ENCODE assay signal across 22 cellular contexts in the genomic region with DNA sequence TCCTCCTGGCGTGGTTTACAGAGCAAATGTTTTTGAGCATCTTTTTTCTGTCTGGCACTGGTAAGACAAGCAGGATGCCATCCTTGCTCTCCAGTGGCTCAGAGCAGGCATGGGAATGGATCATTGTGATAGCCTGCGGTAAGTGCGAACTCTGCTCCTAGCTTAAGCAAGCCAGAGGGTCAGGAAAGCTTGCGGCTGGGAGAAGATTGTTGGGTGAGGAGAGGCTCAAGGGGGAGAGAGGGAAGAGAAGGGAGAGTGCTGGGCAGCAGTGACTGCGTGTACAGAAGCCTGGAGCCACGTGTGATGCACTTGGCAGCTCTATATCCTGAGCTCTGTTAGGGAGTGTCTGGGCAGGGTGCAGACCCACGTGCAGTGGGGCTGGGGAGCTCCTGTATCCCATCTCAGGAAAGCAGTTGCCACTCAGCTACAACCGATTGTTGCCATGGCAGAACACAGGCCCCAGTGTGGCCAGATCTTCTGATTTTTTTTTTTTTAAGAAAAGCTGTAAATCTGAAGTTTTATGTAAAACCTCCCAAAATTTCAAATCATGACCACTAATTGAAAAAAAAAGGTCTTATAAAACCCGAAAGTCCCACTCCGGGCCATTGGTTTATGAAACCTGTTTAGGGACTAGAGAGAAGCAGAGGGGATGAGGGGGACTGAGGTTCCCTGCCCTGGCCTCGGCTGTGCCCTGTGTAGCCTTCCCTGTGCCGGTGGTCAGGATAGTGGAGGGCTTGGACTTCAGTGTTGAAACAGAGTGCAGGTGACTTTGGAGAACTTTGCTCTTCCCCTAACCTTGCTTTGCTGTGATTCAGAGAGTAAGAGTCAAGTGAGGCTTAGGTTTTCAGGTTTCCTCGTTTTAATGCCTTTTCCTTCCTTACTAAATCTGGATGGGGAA.
"Had no signal": no experiment of that assay in that cellular context is flagged by ENCODE, and none has a peak within 500 bp of the region (broad histone marks: within the 10 kb centered on the region; RNA-seq: fewer than 3 reads in every experiment).

No MANE protein-coding gene starts in this region.

- H3K27me3 ChIP-seq: gastroesophageal sphincter, heart left ventricle, sigmoid colon, spleen had no signal

- H3K9me3 Mint-ChIP-seq: activated CD4-positive, alpha-beta memory T cell treated with anti-CD3 and anti-CD28 coated beads for 36 hours; activated naive CD8-positive, alpha-beta T cell treated with anti-CD3 and anti-CD28 coated beads, Interleukin-2, amount 10 ng/mL, durations not matched to agents 7 days and 5 days; activated T-helper 17 cell treated with anti-CD3 and anti-CD28 coated beads, Interleukin-2, amount 50 U/mL, for 72 hours; T-cell had no signal

- DNase-seq: activated B cell treated with CpG ODN at 0.5 μM for 24 hours; activated CD4-positive, alpha-beta memory T cell treated with anti-CD3 and anti-CD28 coated beads for 36 hours; activated CD4-positive, alpha-beta T cell treated with anti-CD3 and anti-CD28 coated beads for 4 hours; activated CD8-positive, alpha-beta memory T cell treated with anti-CD3 and anti-CD28 coated beads, Interleukin-2, amount 10 ng/mL, durations not matched to agents 7 days and 5 days; activated naive CD4-positive, alpha-beta T cell; activated naive CD8-positive, alpha-beta T cell treated with anti-CD3 and anti-CD28 coated beads, Interleukin-2, amount 10 ng/mL, durations not matched to agents 7 days and 5 days; activated T-cell treated with anti-CD3 and anti-CD28 coated beads, Interleukin-2, amount 50 U/mL, for 1 hour; central memory CD4-positive, alpha-beta T cell; heart left ventricle; immature natural killer cell; lower lobe of right lung; midbrain; nephron progenitor cell; occipital lobe; sigmoid colon; spleen; stimulated activated naive CD4-positive, alpha-beta T cell; T-cell had no signal

- H3K4me1 ChIP-seq: lower lobe of right lung, sigmoid colon had no signal

- H3K36me3 ChIP-seq: gastroesophageal sphincter, heart left ventricle, lower lobe of right lung, sigmoid colon, spleen had no signal

- H3K4me3 ChIP-seq: gastroesophageal sphincter, heart left ventricle, lower lobe of right lung, sigmoid colon, spleen had no signal

- H3K27ac Mint-ChIP-seq: activated B cell treated with CpG ODN at 0.5 μM for 24 hours; activated CD4-positive, alpha-beta memory T cell treated with anti-CD3 and anti-CD28 coated beads for 36 hours; activated CD8-positive, alpha-beta memory T cell treated with anti-CD3 and anti-CD28 coated beads, Interleukin-2, amount 10 ng/mL, durations not matched to agents 7 days and 5 days; activated naive CD8-positive, alpha-beta T cell treated with anti-CD3 and anti-CD28 coated beads, Interleukin-2, amount 10 ng/mL, durations not matched to agents 7 days and 5 days; activated T-helper 17 cell treated with anti-CD3 and anti-CD28 coated beads, Interleukin-2, amount 50 U/mL, for 72 hours; immature natural killer cell; nephron progenitor cell; T-cell had no signal

- H3K27me3 Mint-ChIP-seq: activated T-helper 17 cell treated with anti-CD3 and anti-CD28 coated beads, Interleukin-2, amount 50 U/mL, for 72 hours; brain had no signal

- H3K4me1 Mint-ChIP-seq: activated B cell treated with CpG ODN at 0.5 μM for 24 hours; activated CD8-positive, alpha-beta memory T cell treated with anti-CD3 and anti-CD28 coated beads, Interleukin-2, amount 10 ng/mL, durations not matched to agents 7 days and 5 days; activated naive CD8-positive, alpha-beta T cell treated with anti-CD3 and anti-CD28 coated beads, Interleukin-2, amount 10 ng/mL, durations not matched to agents 7 days and 5 days; activated T-helper 17 cell treated with anti-CD3 and anti-CD28 coated beads, Interleukin-2, amount 50 U/mL, for 72 hours; T-cell had no signal

- ATAC-seq: activated CD8-positive, alpha-beta memory T cell treated with anti-CD3 and anti-CD28 coated beads, Interleukin-2, amount 10 ng/mL, durations not matched to agents 7 days and 5 days; activated T-helper 17 cell treated with anti-CD3 and anti-CD28 coated beads, Interleukin-2, amount 50 U/mL, for 72 hours; gastroesophageal sphincter; lower lobe of right lung; SK-N-SH treated with all-trans-retinoic acid at 6 μM for 48 hours; T-cell had no signal

- H3K36me3 Mint-ChIP-seq: activated CD4-positive, alpha-beta memory T cell treated with anti-CD3 and anti-CD28 coated beads for 36 hours; activated CD8-positive, alpha-beta memory T cell treated with anti-CD3 and anti-CD28 coated beads, Interleukin-2, amount 10 ng/mL, durations not matched to agents 7 days and 5 days; activated naive CD8-positive, alpha-beta T cell treated with anti-CD3 and anti-CD28 coated beads, Interleukin-2, amount 10 ng/mL, durations not matched to agents 7 days and 5 days; T-cell had no signal

- H3K4me3 Mint-ChIP-seq: activated B cell treated with CpG ODN at 0.5 μM for 24 hours; activated CD4-positive, alpha-beta memory T cell treated with anti-CD3 and anti-CD28 coated beads for 36 hours; activated CD8-positive, alpha-beta memory T cell treated with anti-CD3 and anti-CD28 coated beads, Interleukin-2, amount 10 ng/mL, durations not matched to agents 7 days and 5 days; activated naive CD8-positive, alpha-beta T cell treated with anti-CD3 and anti-CD28 coated beads, Interleukin-2, amount 10 ng/mL, durations not matched to agents 7 days and 5 days; activated T-helper 17 cell treated with anti-CD3 and anti-CD28 coated beads, Interleukin-2, amount 50 U/mL, for 72 hours; brain; immature natural killer cell; nephron progenitor cell; T-cell had no signal

- H3K27ac ChIP-seq: gastroesophageal sphincter, heart left ventricle, lower lobe of right lung, sigmoid colon, spleen had no signal
